19 cellular contexts compared by ENCODE assay signal in genomic region chr2:42390401-42390969, GRCh38.
"Had no signal": no experiment of that assay in that cellular context is flagged by ENCODE, and none has a peak within 500 bp of the region (broad histone marks: within the 10 kb centered on the region; RNA-seq: fewer than 3 reads in every experiment).

No MANE protein-coding gene starts in this region.

- H3K4me1 ChIP-seq: esophagus squamous epithelium, neural progenitor cell, psoas muscle, right lobe of liver, tibial artery had no signal

- H3K4me2 ChIP-seq: neural progenitor cell, smooth muscle cell had no signal

- H3K27ac ChIP-seq: coronary artery, esophagus squamous epithelium, neural progenitor cell, psoas muscle, right lobe of liver, tibial artery had no signal

- H3K36me3 ChIP-seq: esophagus squamous epithelium, neural progenitor cell, right lobe of liver, tibial artery had no signal

- H3K27me3 ChIP-seq: esophagus squamous epithelium, neural progenitor cell, right lobe of liver, testis had no signal

- DNase-seq: dermis blood vessel endothelial cell; effector memory CD4-positive, alpha-beta T cell; esophagus squamous epithelium; hypothalamus; immature natural killer cell; posterior cingulate gyrus; psoas muscle; right lobe of liver; stimulated activated CD4-positive, alpha-beta T cell treated with anti-CD3 and anti-CD28 coated beads, Interleukin-12 subunit alpha, Interleukin-12 subunit beta, amount 100 ng/mL, for 4 hours; stimulated activated CD4-positive, alpha-beta T cell treated with anti-CD3 and anti-CD28 coated beads, Interleukin-1b, Interleukin-23, amount 100 ng/mL, for 48 hours; stimulated activated CD4-positive, alpha-beta T cell treated with anti-CD3 and anti-CD28 coated beads, Interleukin-4, amount 100 ng/mL, for 1 hour; stimulated activated naive CD8-positive, alpha-beta T cell treated with anti-CD3 and anti-CD28 coated beads, Interleukin-15, Interleukin-2, amounts not matched to agents 100 U/mL and 50 U/mL, for 24 hours; substantia nigra; tibial artery had no signal

- H3K9me3 ChIP-seq: esophagus squamous epithelium, psoas muscle, right lobe of liver, testis, tibial artery had no signal

- H3K4me3 ChIP-seq: coronary artery, esophagus squamous epithelium, lung, neural progenitor cell, psoas muscle, right lobe of liver, smooth muscle cell, testis, tibial artery had no signal
